ENCODE assay signal across 8 cellular contexts in the genomic region with DNA sequence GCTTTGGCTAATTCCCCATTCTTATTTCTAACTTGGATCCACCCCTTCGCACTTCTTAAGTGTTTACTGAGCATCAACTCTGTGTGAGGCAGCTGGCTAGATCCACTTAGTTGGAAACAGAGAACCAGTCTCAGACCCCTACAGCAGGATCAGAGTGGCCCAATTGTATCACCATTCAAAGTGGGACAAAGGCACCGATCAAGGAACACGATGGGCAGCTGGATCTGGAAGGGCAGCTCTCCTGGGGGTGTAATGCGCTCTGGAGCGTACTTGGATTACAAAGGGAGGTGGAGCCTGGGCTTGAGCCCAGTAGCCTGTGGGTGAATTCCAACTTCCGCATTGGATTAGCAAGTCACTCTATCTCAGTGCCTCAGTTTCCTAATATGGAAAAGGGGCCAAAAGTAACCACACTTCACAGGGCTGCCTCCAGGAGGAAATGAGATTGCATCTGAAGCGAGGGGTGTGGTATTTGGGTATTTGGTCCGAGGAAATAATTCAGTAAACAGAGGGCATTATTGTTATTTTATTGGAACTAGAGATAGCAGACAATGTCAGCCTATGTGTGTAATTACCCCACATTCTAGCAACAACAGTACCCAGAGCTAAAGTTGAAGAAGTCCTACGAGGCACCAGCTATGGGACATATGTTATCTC. TPM values are rescaled to one million over a fixed set of nuclear protein-coding genes. Genes with fewer than 3 reads are reported as not detected.
DNase-seq lines count a peak whose midpoint lies in the region; ATAC-seq, FAIRE-seq and TF ChIP-seq lines count a peak whose summit lies in the region.

No MANE protein-coding gene starts in this region.

- dilution Hi-C loops in endothelial cell of umbilical vein (cut with MboI; ENCODE audit: extremely low pct_ligation_motif_present, low sequenced_read_pairs), result no loop called here

- H3K4me3 Mint-ChIP-seq in activated naive CD8-positive, alpha-beta T cell, result no peak overlapping the region
- no peak overlapping the region for H3K4me3 Mint-ChIP-seq in activated naive CD8-positive, alpha-beta T cell treated with anti-CD3 and anti-CD28 coated beads for 36 hours
- peak overlapping the region in 1 of 8 donors; percentile 37 for H3K4me3 Mint-ChIP-seq in naive B cell

- H3K36me3 Mint-ChIP-seq in activated naive CD8-positive, alpha-beta T cell, result peaks cover 12% of the 10 kb centered on the region
- H3K36me3 Mint-ChIP-seq in activated naive CD8-positive, alpha-beta T cell treated with anti-CD3 and anti-CD28 coated beads for 36 hours, result peaks cover 26% of the 10 kb centered on the region
- H3K36me3 Mint-ChIP-seq in naive B cell, result peaks cover 4 to 16% of the 10 kb centered on the region in 2 donors

- peaks cover 39% of the 10 kb centered on the region for H3K4me1 Mint-ChIP-seq in activated naive CD8-positive, alpha-beta T cell (ENCODE audit: low read depth)
- H3K4me1 Mint-ChIP-seq in activated naive CD8-positive, alpha-beta T cell treated with anti-CD3 and anti-CD28 coated beads for 36 hours, result peaks cover 40% of the 10 kb centered on the region
- peaks cover 20 to 31% (median 29%) of the 10 kb centered on the region in 3 donors for H3K4me1 Mint-ChIP-seq in naive B cell

- H3K9me3 ChIP-seq in endothelial cell of umbilical vein (replicated peaks; ENCODE audit: control insufficient read depth, insufficient read depth, low read length), result no peaks in the 10 kb centered on the region
- H3K9me3 ChIP-seq in uterus, result no peaks in the 10 kb centered on the region

- H3K36me3 ChIP-seq in endothelial cell of umbilical vein (ENCODE audit: control insufficient read depth in 2 of 2, extremely low read depth in 1 of 2, insufficient read depth in 2 of 2, low read length in 2 of 2) (peaks cover 0 to 4% of the 10 kb centered on the region in 2 experiments), uterus (no peaks in the 10 kb centered on the region)

- H3K79me2 ChIP-seq in endothelial cell of umbilical vein (ENCODE audit: control insufficient read depth, insufficient read depth, low read length), result peaks cover 47% of the 10 kb centered on the region

- H3K9ac ChIP-seq in endothelial cell of umbilical vein (replicated peaks; ENCODE audit: extremely low read depth, insufficient read depth, low read length), result peak overlapping the region; percentile 85

- H3K27ac Mint-ChIP-seq in activated naive CD8-positive, alpha-beta T cell, result peak overlapping the region; percentile 54
- no peak overlapping the region for H3K27ac Mint-ChIP-seq in activated naive CD8-positive, alpha-beta T cell treated with anti-CD3 and anti-CD28 coated beads for 36 hours
- H3K27ac Mint-ChIP-seq in naive B cell, result peak overlapping the region in 4 of 6 donors; percentile 8 to 91 (median 54)

- no peaks in the 10 kb centered on the region for H3K9me1 ChIP-seq in endothelial cell of umbilical vein (replicated peaks; ENCODE audit: control insufficient read depth, extremely low read depth, insufficient read depth, low read length)

- TF ChIP-seq CTCF in endothelial cell of umbilical vein (IDR thresholded peaks at IDR 0.05; ENCODE audit: extremely low read depth in 1 of 2, insufficient read depth in 1 of 2, low read depth in 1 of 2, low read length in 2 of 2) (no peak), uterus (IDR thresholded peaks at IDR 0.05) (no peak)

- peak overlapping the region; percentile 86 for H3K4me2 ChIP-seq in endothelial cell of umbilical vein (ENCODE audit: insufficient read depth, low read length)

- H3K27me3 ChIP-seq in endothelial cell of umbilical vein (ENCODE audit: control insufficient read depth in 2 of 2, insufficient read depth in 2 of 2, low read length in 2 of 2), result no peaks in the 10 kb centered on the region
- no peaks in the 10 kb centered on the region for H3K27me3 ChIP-seq in uterus

- H3K4me1 ChIP-seq in endothelial cell of umbilical vein (ENCODE audit: control insufficient read depth, extremely low read depth, insufficient read depth, low read length) (peaks cover 75% of the 10 kb centered on the region), uterus (no peaks in the 10 kb centered on the region)

- no peaks in the 10 kb centered on the region for H3K9me3 Mint-ChIP-seq in activated naive CD8-positive, alpha-beta T cell (ENCODE audit: low read depth)
- no peaks in the 10 kb centered on the region for H3K9me3 Mint-ChIP-seq in activated naive CD8-positive, alpha-beta T cell treated with anti-CD3 and anti-CD28 coated beads for 36 hours
- no peaks in the 10 kb centered on the region for H3K9me3 Mint-ChIP-seq in naive B cell

- no peak for ATAC-seq in naive B cell (ENCODE audit: low read depth in 2 of 2)
- ATAC-seq in activated CD4-positive, CD25-positive, alpha-beta regulatory T cell treated with anti-CD3 and anti-CD28 coated beads, Interleukin-2, amount 50 U/mL, for 24 hours, result no peak

- H4K20me1 ChIP-seq in endothelial cell of umbilical vein (replicated peaks; ENCODE audit: control insufficient read depth, extremely low read depth, insufficient read depth, low read length), result no peaks in the 10 kb centered on the region

- H3K4me3 ChIP-seq in endothelial cell of umbilical vein (replicated peaks in 1 of 3; ENCODE audit: insufficient read depth in 1 of 3, low read depth in 1 of 3, low read length in 3 of 3), result peak overlapping the region; percentile 12 to 68 (median 50)
- no peak overlapping the region for H3K4me3 ChIP-seq in uterus

- no peak overlapping the region for H2AFZ ChIP-seq in endothelial cell of umbilical vein (ENCODE audit: low read depth, low read length)

- intact Hi-C loops in endothelial cell of umbilical vein (cut with micrococcal nuclease), result no loop called here
- intact Hi-C loops in uterus (cut with DNase I; ENCODE audit: low total_unique reads), result no loop called here

- CTCF ChIA-PET in endothelial cell of umbilical vein (lab: Charles Lee), result interaction anchor here (0.7 to 6.1 kb wide), 11 partner anchors 9 to 90 kb away, joined by 3 to 117 read pairs (median 5); no protein-coding TSS in a partner anchor

- POLR2A ChIA-PET in endothelial cell of umbilical vein (lab: Charles Lee), result interaction anchor here (1.4 kb wide), 1 partner anchor 46 kb away, joined by 4 read pairs; no protein-coding TSS in a partner anchor

- BruUV-seq in endothelial cell of umbilical vein (replicated peaks; lab: Mats Ljungman, UMichigan), result TSS peak; percentile 36

- peak overlapping the region; percentile 98 for H3K27ac ChIP-seq in endothelial cell of umbilical vein (ENCODE audit: insufficient read depth, low read depth, low read length)
- peak overlapping the region; percentile 58 to 81 for H3K27ac ChIP-seq in uterus

- DNase-seq in activated naive CD8-positive, alpha-beta T cell treated with anti-CD3 and anti-CD28 coated beads for 36 hours, result no peak
- DNase-seq in endothelial cell of umbilical vein (ENCODE audit: low read depth, low spot score), result peak; percentile 86
- no peak for DNase-seq in naive B cell
- DNase-seq in uterus, result no peak
- DNase-seq in NK-92 (lab: John Stamatoyannopoulos, UW; ENCODE audit: unreplicated experiment), result no peak
- no peak for DNase-seq in NCI-H2227 treated with DMSO at 0.1 percent for 48 hours (lab: John Stamatoyannopoulos, UW)

- FAIRE-seq in endothelial cell of umbilical vein (lab: Jason Lieb, UNC), result peak; percentile 86

- TF ChIP-seq POLR2A in endothelial cell of umbilical vein (IDR thresholded peaks at IDR 0.05; ENCODE audit: low read depth, low read length), result peak; percentile 73
- TF ChIP-seq POLR2A in uterus (IDR thresholded peaks at IDR 0.05), result peak in 1 of 2 donors; percentile 11

- no peaks in the 10 kb centered on the region for H3K27me3 Mint-ChIP-seq in activated naive CD8-positive, alpha-beta T cell
- no peaks in the 10 kb centered on the region for H3K27me3 Mint-ChIP-seq in activated naive CD8-positive, alpha-beta T cell treated with anti-CD3 and anti-CD28 coated beads for 36 hours
- H3K27me3 Mint-ChIP-seq in naive B cell, result no peaks in the 10 kb centered on the region

TF ChIP-seq in endothelial cell of umbilical vein, 7 proteins besides CTCF, POLR2A, EP300 and RAD21:
- TF ChIP-seq JUN (IDR thresholded peaks at IDR 0.05; ENCODE audit: borderline replicate concordance, insufficient read depth, insufficient read length, low read depth) (no peak), EZH2 (IDR thresholded peaks at IDR 0.05; ENCODE audit: borderline replicate concordance, low read depth, low read length, severe bottlenecking) (no peak), GATA2 (IDR thresholded peaks at IDR 0.05; ENCODE audit: insufficient read depth, insufficient read length, low read depth, low read length) (peak; percentile 90), POLR2AphosphoS5 (IDR thresholded peaks at IDR 0.05; ENCODE audit: insufficient read depth, low read depth, low read length) (peak; percentile 55)
TF ChIP-seq in endothelial cell of umbilical vein: peak in this region for 2.

RNA-seq across cellular contexts. Expression of gene ECE1, which starts 11.9 kb away (rescaled TPM):
- total RNA-seq in activated naive CD8-positive, alpha-beta T cell treated with anti-CD3 and anti-CD28 coated beads for 36 hours, result 100 to 1,000 TPM in 1 of 2 experiments, 10 to 100 TPM in 1; 95.6 to 101 TPM
- total RNA-seq in endothelial cell of umbilical vein, result 496 and 562 TPM in 2 replicates
- polyA plus RNA-seq in endothelial cell of umbilical vein, result 437 and 521 TPM in 2 replicates
- 352 and 358 TPM in 2 replicates for polyA plus RNA-seq in endothelial cell of umbilical vein (2011; cell fraction: cytosol; rRNA removed)
- polyA plus RNA-seq in endothelial cell of umbilical vein (2011; cell fraction: nucleus; rRNA removed), result 291 and 306 TPM in 2 replicates
- 366 and 394 TPM in 2 replicates for polyA plus RNA-seq in endothelial cell of umbilical vein (2012)
- 457 and 568 TPM in 2 replicates for polyA minus RNA-seq in endothelial cell of umbilical vein
- polyA minus RNA-seq in endothelial cell of umbilical vein (2011; cell fraction: cytosol; rRNA and poly(A)+ RNA removed), result 16.8 TPM
- 172 and 244 TPM in 2 replicates for polyA minus RNA-seq in endothelial cell of umbilical vein (2011; cell fraction: nucleus; rRNA and poly(A)+ RNA removed)
- 10 to 100 TPM in 5 of 6 donors, 1 to 10 TPM in 1; 6.9 to 44.5 (median 20.8) TPM for polyA plus RNA-seq in naive B cell (ENCODE audit: low read depth in 6 of 6)
- 100 to 1,000 TPM in 1 of 4 donors, 10 to 100 TPM in 3; 45.6 to 175 (median 59.1) TPM for total RNA-seq in uterus

Comparison
In these comparisons a context has a peak if more than half of its experiments do, and no peak if none do; other contexts are left out.
1. H3K4me3 ChIP-seq: peak in endothelial cell of umbilical vein (3 of 3); none in uterus (0 of 2).